Comparison of ENCODE assay signal across 13 cellular contexts in genomic region chr2:11716689-11717321, GRCh38. TPM values are rescaled to one million over a fixed set of nuclear protein-coding genes. Genes with fewer than 3 reads are reported as not detected.
DNase-seq lines count a peak whose midpoint lies in the region; ATAC-seq and TF ChIP-seq lines count a peak whose summit lies in the region.
"Had no signal": no experiment of that assay in that cellular context is flagged by ENCODE, and none has a peak within 500 bp of the region (broad histone marks: within the 10 kb centered on the region; RNA-seq: fewer than 3 reads in every experiment).

No MANE protein-coding gene starts in this region.

- H3K9me3 ChIP-seq in breast epithelium (no peaks in the 10 kb centered on the region), subcutaneous abdominal adipose tissue (ENCODE audit: control insufficient read depth in 5 of 5, low read length in 5 of 5) (no peaks in the 10 kb centered on the region)

- intact Hi-C loops in breast epithelium (cut with DNase I; ENCODE audit: low total_unique reads) = no loop called here

- H3K36me3 ChIP-seq in breast epithelium (no peaks in the 10 kb centered on the region), subcutaneous abdominal adipose tissue (ENCODE audit: control insufficient read depth in 5 of 5, insufficient read depth in 5 of 5, low read length in 5 of 5) (no peaks in the 10 kb centered on the region)

- peak overlapping the region in 1 of 5 donors; percentile 58 for H3K9ac ChIP-seq in subcutaneous abdominal adipose tissue (ENCODE audit: low read length in 5 of 5)

- TF ChIP-seq CTCF in breast epithelium (IDR thresholded peaks at IDR 0.05) = no peak

- DNase-seq in HuH-7 (ENCODE audit: low spot score) (peak; percentile 44), breast epithelium (ENCODE audit: low spot score in 2 of 2) (no peak), left lobe of liver (ENCODE audit: low spot score) (peak; percentile 64), A172 (ENCODE audit: low spot score) (no peak), NCI-H146 treated with DMSO at 0.1 percent for 48 hours (lab: John Stamatoyannopoulos, UW; ENCODE audit: unreplicated experiment) (no peak)
- DNase-seq: activated CD4-positive, alpha-beta T cell treated with anti-CD3 and anti-CD28 coated beads for 1 hour; activated T-cell treated with anti-CD3 and anti-CD28 coated beads, Interleukin-2, amount 50 U/mL, for 4 hours; amniotic stem cell; substantia nigra; SW 1271 had no signal

- no peak overlapping the region for H3K4me3 ChIP-seq in breast epithelium
- no peak overlapping the region for H3K4me3 ChIP-seq in subcutaneous abdominal adipose tissue (ENCODE audit: low read depth in 1 of 5, low read length in 5 of 5)

- peaks cover 0 to 2% of the 10 kb centered on the region in 2 donors for H3K4me1 ChIP-seq in breast epithelium
- H3K4me1 ChIP-seq in subcutaneous abdominal adipose tissue (ENCODE audit: control insufficient read depth in 5 of 5, insufficient read depth in 5 of 5, low read length in 5 of 5) = peaks cover 4 to 18% (median 12%) of the 10 kb centered on the region in 5 donors

- H3K27me3 ChIP-seq in breast epithelium (no peaks in the 10 kb centered on the region), subcutaneous abdominal adipose tissue (ENCODE audit: control insufficient read depth in 5 of 5, insufficient read depth in 4 of 5, low read length in 5 of 5) (peaks cover 0 to 3% (median 0%) of the 10 kb centered on the region in 5 donors)

- peak; percentile 63 for ATAC-seq in left lobe of liver
- no peak for ATAC-seq in HG03378 (IDR thresholded peaks at IDR 0.05; ENCODE audit: unreplicated experiment)
- ATAC-seq: activated T-cell treated with anti-CD3 and anti-CD28 coated beads, Interleukin-2, amount 50 U/mL, for 4 hours had no signal

- H3K27ac ChIP-seq in breast epithelium (peak overlapping the region; percentile 46 to 54), subcutaneous abdominal adipose tissue (ENCODE audit: low read depth, low read length) (peak overlapping the region; percentile 82)

- no peak for TF ChIP-seq POLR2A in breast epithelium (IDR thresholded peaks at IDR 0.05)

RNA-seq across cellular contexts. Expression of gene LPIN1, which starts 29.6 kb away (rescaled TPM):
- total RNA-seq in breast epithelium = 100 to 1,000 TPM in 1 of 3 donors, 10 to 100 TPM in 2; 78.6 to 106 (median 82.6) TPM
- total RNA-seq in left lobe of liver = 20.7 TPM
- 25.8 and 34.4 TPM in 2 replicates for total RNA-seq in A172 (2014; rRNA removed; shearing (Covaris generic))

RNA-seq across cellular contexts. Expression of gene NTSR2, which starts 46.8 kb away (rescaled TPM):
- total RNA-seq in breast epithelium (under 1 TPM in 1 of 3 donors, not detected in 2; 0.32 TPM), left lobe of liver (not detected)
- total RNA-seq in A172 (2014; rRNA removed; shearing (Covaris generic)) = not detected in 2 replicates
- total RNA-seq: activated T-cell treated with anti-CD3 and anti-CD28 coated beads, Interleukin-2, amount 50 U/mL, for 4 hours; pulmonary artery endothelial cell had no signal

Comparison
In these comparisons a context has a peak if more than half of its experiments do, and no peak if none do; other contexts are left out.
1. DNase-seq: peak in HuH-7 (single experiment) and left lobe of liver (single experiment); none in breast epithelium (0 of 2), A172 (single experiment) and NCI-H146 treated with DMSO at 0.1 percent for 48 hours (single experiment).